21 cellular contexts compared by ENCODE assay signal in the genomic region with DNA sequence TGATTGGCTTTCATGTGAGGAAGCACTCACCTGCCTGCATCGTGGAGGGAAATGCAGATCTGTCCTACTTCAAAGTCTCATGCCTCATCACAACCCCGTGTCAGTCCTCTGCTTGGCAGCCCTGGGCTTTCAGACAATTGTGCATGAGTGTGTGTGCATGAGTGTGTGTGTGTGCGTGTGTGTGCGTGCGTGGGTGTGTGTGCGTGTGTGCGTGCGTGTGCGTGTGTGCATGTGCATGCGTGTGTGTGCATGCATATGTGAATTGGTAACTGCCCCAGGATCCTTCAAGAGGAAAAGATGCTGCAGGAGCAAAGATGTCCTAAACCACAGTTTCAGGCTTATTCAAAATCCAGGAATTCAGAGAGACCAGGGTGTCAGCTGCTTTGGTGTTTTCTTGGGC.
"Had no signal": no experiment of that assay in that cellular context is flagged by ENCODE, and none has a peak within 500 bp of the region (broad histone marks: within the 10 kb centered on the region; RNA-seq: fewer than 3 reads in every experiment).

No MANE protein-coding gene starts in this region.

- H3K4me3 ChIP-seq: body of pancreas, cardiac muscle cell, heart right ventricle, thyroid gland had no signal

- H3K9ac ChIP-seq: parathyroid adenoma had no signal

- FAIRE-seq: endometrium had no signal

- H3K4me3 Mint-ChIP-seq: activated CD4-positive, alpha-beta memory T cell treated with anti-CD3 and anti-CD28 coated beads, Interleukin-2, amount 10 ng/mL, durations not matched to agents 7 days and 5 days; activated naive CD4-positive, alpha-beta T cell treated with anti-CD3 and anti-CD28 coated beads, Interleukin-2, amount 10 ng/mL, durations not matched to agents 7 days and 5 days; nephron; stimulated activated naive CD8-positive, alpha-beta T cell treated with anti-CD3 and anti-CD28 coated beads, Interleukin-15, Interleukin-2, amounts not matched to agents 100 ng/mL and 50 ng/mL, for 24 hours had no signal

- H3K4me1 Mint-ChIP-seq: activated CD4-positive, alpha-beta memory T cell treated with anti-CD3 and anti-CD28 coated beads, Interleukin-2, amount 10 ng/mL, durations not matched to agents 7 days and 5 days; nephron had no signal

- H3K27me3 ChIP-seq: body of pancreas, cardiac muscle cell, heart right ventricle, thyroid gland had no signal

- H3K79me2 ChIP-seq: parathyroid adenoma had no signal

- H3K36me3 ChIP-seq: cardiac muscle cell had no signal

- DNase-seq: activated CD4-positive, alpha-beta memory T cell treated with anti-CD3 and anti-CD28 coated beads, Interleukin-2, amount 10 ng/mL, durations not matched to agents 7 days and 5 days; activated CD4-positive, alpha-beta T cell treated with anti-CD3 and anti-CD28 coated beads for 48 hours; activated CD4-positive, CD25-positive, alpha-beta regulatory T cell; activated effector memory CD4-positive, alpha-beta T cell treated with anti-CD3 and anti-CD28 coated beads, Interleukin-2, amount 50 U/mL, for 16 hours; activated naive CD4-positive, alpha-beta T cell treated with anti-CD3 and anti-CD28 coated beads, Interleukin-2, amount 10 ng/mL, durations not matched to agents 7 days and 5 days; anterior cingulate cortex; body of pancreas; heart right ventricle; islet precursor cell; left cardiac atrium; right cardiac atrium; stimulated activated CD4-positive, alpha-beta T cell treated with anti-CD3 and anti-CD28 coated beads, Interleukin-12 subunit alpha, Interleukin-12 subunit beta, amount 100 ng/mL, for 4 hours; stimulated activated CD4-positive, alpha-beta T cell treated with anti-CD3 and anti-CD28 coated beads, Interleukin-4, amount 100 ng/mL, for 4 hours; substantia nigra; T1000; thyroid gland had no signal

- H3K9me3 Mint-ChIP-seq: activated CD4-positive, alpha-beta memory T cell treated with anti-CD3 and anti-CD28 coated beads, Interleukin-2, amount 10 ng/mL, durations not matched to agents 7 days and 5 days; activated naive CD4-positive, alpha-beta T cell treated with anti-CD3 and anti-CD28 coated beads, Interleukin-2, amount 10 ng/mL, durations not matched to agents 7 days and 5 days; nephron; stimulated activated naive CD8-positive, alpha-beta T cell treated with anti-CD3 and anti-CD28 coated beads, Interleukin-15, Interleukin-2, amounts not matched to agents 100 ng/mL and 50 ng/mL, for 24 hours had no signal

- H3K9me3 ChIP-seq: body of pancreas, heart right ventricle, thyroid gland had no signal

- ATAC-seq: body of pancreas, heart right ventricle, left cardiac atrium, right cardiac atrium had no signal

- H2AFZ ChIP-seq: parathyroid adenoma had no signal

- H3K27me3 Mint-ChIP-seq: activated CD4-positive, alpha-beta memory T cell treated with anti-CD3 and anti-CD28 coated beads, Interleukin-2, amount 10 ng/mL, durations not matched to agents 7 days and 5 days; activated naive CD4-positive, alpha-beta T cell treated with anti-CD3 and anti-CD28 coated beads, Interleukin-2, amount 10 ng/mL, durations not matched to agents 7 days and 5 days; stimulated activated naive CD8-positive, alpha-beta T cell treated with anti-CD3 and anti-CD28 coated beads, Interleukin-15, Interleukin-2, amounts not matched to agents 100 ng/mL and 50 ng/mL, for 24 hours had no signal

- H3K27ac Mint-ChIP-seq: activated CD4-positive, alpha-beta memory T cell treated with anti-CD3 and anti-CD28 coated beads, Interleukin-2, amount 10 ng/mL, durations not matched to agents 7 days and 5 days; activated naive CD4-positive, alpha-beta T cell treated with anti-CD3 and anti-CD28 coated beads, Interleukin-2, amount 10 ng/mL, durations not matched to agents 7 days and 5 days; nephron; stimulated activated naive CD8-positive, alpha-beta T cell treated with anti-CD3 and anti-CD28 coated beads, Interleukin-15, Interleukin-2, amounts not matched to agents 100 ng/mL and 50 ng/mL, for 24 hours had no signal

- H3K4me1 ChIP-seq: parathyroid adenoma, thyroid gland had no signal

- H3K27ac ChIP-seq: body of pancreas, cardiac muscle cell, heart right ventricle, parathyroid adenoma, thyroid gland had no signal
